ENCODE assay signal across 8 cellular contexts in the genomic region with DNA sequence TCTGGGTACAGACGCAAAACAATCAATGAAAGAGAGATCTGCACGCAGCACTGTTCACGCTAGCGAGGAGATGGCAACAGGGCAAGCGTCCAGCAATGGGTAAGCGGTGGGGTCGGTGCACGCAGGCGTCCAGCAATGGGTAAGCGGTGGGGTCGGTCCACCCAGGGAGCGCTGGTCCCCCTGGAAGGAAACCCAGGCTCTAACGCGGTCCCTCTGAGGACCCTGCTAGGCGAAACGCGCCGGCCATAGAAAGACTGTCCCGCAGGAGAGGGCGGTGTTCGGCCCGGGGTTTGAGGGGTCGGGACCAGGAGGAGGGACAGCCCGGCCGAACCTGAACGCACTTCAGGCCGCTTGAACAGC. TPM values are rescaled to one million over a fixed set of nuclear protein-coding genes. Genes with fewer than 3 reads are reported as not detected.
DNase-seq lines count a peak whose midpoint lies in the region; ATAC-seq and TF ChIP-seq lines count a peak whose summit lies in the region.

No MANE protein-coding gene starts in this region.

- peaks cover 0 to 14% (median 13%) of the 10 kb centered on the region in 3 donors for H3K9me3 Mint-ChIP-seq in T-cell

- TF ChIP-seq CTCF in fibroblast of mammary gland (conservative IDR thresholded peaks at IDR 0.05; ENCODE audit: control insufficient read depth, insufficient read depth, low read depth, low read length) (no peak), ovary (IDR thresholded peaks at IDR 0.05) (no peak)

- H3K4me1 ChIP-seq in ovary (ENCODE audit: insufficient read depth), result no peaks in the 10 kb centered on the region

- intact Hi-C loops in ovary (cut with DNase I), result no loop called here

- peak overlapping the region; percentile 68 for H3K4me3 ChIP-seq in fibroblast of mammary gland (ENCODE audit: control insufficient read depth, low read depth, low read length)
- H3K4me3 ChIP-seq in ovary, result peak overlapping the region; percentile 65

- peak; percentile 1 to 4 for ATAC-seq in activated CD4-positive, CD25-positive, alpha-beta regulatory T cell treated with anti-CD3 and anti-CD28 coated beads, Interleukin-2, amount 50 U/mL, for 24 hours
- ATAC-seq in HG02884 (IDR thresholded peaks at IDR 0.05; ENCODE audit: unreplicated experiment) (peak; percentile 29), T-cell (replicated peaks in 1 of 4) (no peak)

- 0 to 2% (median 1%) methylated on average over 26 to 27 of the region's 27 CpGs for WGBS in ovary, 3 donors

- H3K27ac Mint-ChIP-seq in T-cell, result peak overlapping the region; percentile 90

- POLR2A ChIA-PET in T-cell (lab: Charles Lee), result no interaction called here

- H3K36me3 ChIP-seq in ovary, result no peaks in the 10 kb centered on the region

- no peaks in the 10 kb centered on the region for H3K27me3 ChIP-seq in ovary

- H3K27me3 Mint-ChIP-seq in T-cell, result no peaks in the 10 kb centered on the region

- H3K4me1 Mint-ChIP-seq in T-cell, result peaks cover 21 to 32% (median 25%) of the 10 kb centered on the region in 3 donors

- peaks cover 14% of the 10 kb centered on the region for H3K36me3 Mint-ChIP-seq in T-cell

- no peak for TF ChIP-seq POLR2A in ovary (IDR thresholded peaks at IDR 0.05)

- no peak for DNase-seq in activated CD4-positive, CD25-positive, alpha-beta regulatory T cell (lab: John Stamatoyannopoulos, UW)
- peak in 4 of 34 experiments; percentile 3 to 9 (median 6) for DNase-seq in T-cell
- no peak for DNase-seq in fibroblast of mammary gland (ENCODE audit: low read depth)
- peak in 2 of 5 donors; percentile 43 to 51 for DNase-seq in ovary
- DNase-seq in NCI-H524 treated with DMSO at 0.1 percent for 48 hours (lab: John Stamatoyannopoulos, UW), result no peak
- no peak for DNase-seq in NCI-H2107 (lab: John Stamatoyannopoulos, UW)

- TF ChIP-seq EP300 in ovary (IDR thresholded peaks at IDR 0.05), result no peak

- no peaks in the 10 kb centered on the region for H3K9me3 ChIP-seq in ovary

- H3K4me3 Mint-ChIP-seq in T-cell, result peak overlapping the region; percentile 83 to 89 (median 88)

- CTCF ChIA-PET in T-cell (lab: Charles Lee), result no interaction called here

- peak overlapping the region; percentile 56 to 74 for H3K27ac ChIP-seq in ovary

RNA-seq across cellular contexts. Expression of gene PGAM5, which starts 0.6 kb away (rescaled TPM):
- total RNA-seq in T-cell, result 10 to 100 TPM; 21.3 to 32.4 (median 31.5) TPM
- 10 to 100 TPM; 15.6 to 33.9 (median 21.0) TPM for total RNA-seq in ovary
- 1 to 10 TPM; 8.0 to 9.0 TPM for polyA plus RNA-seq in ovary

RNA-seq across cellular contexts. Expression of gene PXMP2, which starts 22.7 kb away (rescaled TPM):
- total RNA-seq in T-cell (1 to 10 TPM; 3.1 to 8.9 (median 6.5) TPM), ovary (10 to 100 TPM; 23.6 to 45.0 (median 27.4) TPM)
- 10 to 100 TPM; 12.4 to 37.1 TPM for polyA plus RNA-seq in ovary

RNA-seq across cellular contexts. Expression of gene POLE, which starts 22.9 kb away (rescaled TPM):
- total RNA-seq in T-cell (10 to 100 TPM; 43.6 to 70.4 (median 66.1) TPM), ovary (10 to 100 TPM; 12.5 to 34.7 (median 27.3) TPM)
- 10 to 100 TPM; 15.2 to 16.8 TPM for polyA plus RNA-seq in ovary

RNA-seq across cellular contexts. Expression of gene ANKLE2, which starts 51.6 kb away (rescaled TPM):
- total RNA-seq in T-cell (100 to 1,000 TPM in 2 of 5 donors, 10 to 100 TPM in 3; 88.1 to 106 (median 94.3) TPM), ovary (10 to 100 TPM; 39.2 to 82.0 (median 43.7) TPM)
- polyA plus RNA-seq in ovary, result 10 to 100 TPM; 30.5 to 34.0 TPM

Comparison
In these comparisons a context has a peak if more than half of its experiments do, and no peak if none do; other contexts are left out.
1. ATAC-seq: peak in activated CD4-positive, CD25-positive, alpha-beta regulatory T cell treated with anti-CD3 and anti-CD28 coated beads, Interleukin-2, amount 50 U/mL, for 24 hours (2 of 2) and HG02884 (single experiment); none in T-cell (0 of 4).